ENCODE assay signal across 26 cellular contexts in the genomic region with DNA sequence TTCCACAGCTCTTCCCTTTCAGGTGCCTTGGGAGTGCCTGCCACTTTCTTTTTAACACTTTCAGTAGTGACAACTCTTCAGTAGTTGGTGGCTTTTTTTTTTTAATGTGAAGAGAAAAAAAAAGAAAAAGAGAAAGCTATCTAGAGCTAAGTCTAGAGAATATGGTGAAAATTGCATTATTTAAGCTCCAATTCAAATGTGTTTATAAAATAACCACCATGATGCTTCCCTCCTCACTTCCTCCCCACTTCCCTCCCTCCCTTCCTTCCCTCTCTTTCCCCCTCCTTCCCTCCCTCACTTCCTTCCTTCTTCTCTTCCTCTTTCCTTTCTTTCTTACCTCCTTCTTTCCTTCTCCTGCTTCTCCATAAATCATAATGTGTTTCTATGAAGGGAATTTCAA.
"Had no signal": no experiment of that assay in that cellular context is flagged by ENCODE, and none has a peak within 500 bp of the region (broad histone marks: within the 10 kb centered on the region; RNA-seq: fewer than 3 reads in every experiment).

No MANE protein-coding gene starts in this region.

- H3K4me1 ChIP-seq: colonic mucosa, esophagus squamous epithelium, gastrocnemius medialis, heart right ventricle, left lung, lower lobe of right lung had no signal

- DNase-seq: colonic mucosa; cortex of kidney; effector CD8-positive, alpha-beta T cell; effector memory CD8-positive, alpha-beta T cell; endodermal cell; erythroblast; esophagus squamous epithelium; foreskin fibroblast; foreskin melanocyte; gastrocnemius medialis; glutamatergic neuron; head of caudate nucleus; heart right ventricle; hippocampal formation; left cardiac atrium; left lung; left ventricle myocardium superior; lower lobe of right lung; mesenchymal stem cell; mucosa of descending colon had no signal

- H3K36me3 Mint-ChIP-seq: mesothelial cell of epicardium had no signal

- H3K27ac ChIP-seq: colonic mucosa, epithelial cell of prostate, esophagus squamous epithelium, gastrocnemius medialis, heart right ventricle, left lung, lower lobe of right lung had no signal

- H3K36me3 ChIP-seq: colonic mucosa, esophagus squamous epithelium, gastrocnemius medialis, heart right ventricle, left lung, lower lobe of right lung had no signal

- H3K4me3 Mint-ChIP-seq: dendritic cell treated with granulocyte-macrophage colony-stimulating factor and Interleukin-4, amounts not matched to agents 40 ng/mL and 50 ng/mL, for 4 days; effector memory CD8-positive, alpha-beta T cell; endodermal cell; mesothelial cell of epicardium had no signal

- H3K27me3 Mint-ChIP-seq: dendritic cell treated with granulocyte-macrophage colony-stimulating factor and Interleukin-4, amounts not matched to agents 40 ng/mL and 50 ng/mL, for 4 days; effector memory CD8-positive, alpha-beta T cell had no signal

- ATAC-seq: effector memory CD8-positive, alpha-beta T cell; esophagus mucosa; gastrocnemius medialis; heart right ventricle; left cardiac atrium; left lung; left ventricle myocardium superior; lower lobe of right lung; mucosa of descending colon had no signal

- FAIRE-seq: endometrium, keratinocyte had no signal

- H3K4me3 ChIP-seq: colonic mucosa, esophagus squamous epithelium, gastrocnemius medialis, heart right ventricle, left lung, lower lobe of right lung, mucosa of descending colon had no signal

- H3K4me1 Mint-ChIP-seq: endodermal cell had no signal

- H3K9me3 Mint-ChIP-seq: dendritic cell treated with granulocyte-macrophage colony-stimulating factor and Interleukin-4, amounts not matched to agents 40 ng/mL and 50 ng/mL, for 4 days had no signal

- H3K27me3 ChIP-seq: colonic mucosa, esophagus squamous epithelium, gastrocnemius medialis, heart right ventricle, left lung had no signal

- H3K9me3 ChIP-seq: colonic mucosa, esophagus squamous epithelium, gastrocnemius medialis, left lung, lower lobe of right lung, mucosa of descending colon had no signal

- H3K27ac Mint-ChIP-seq: dendritic cell treated with granulocyte-macrophage colony-stimulating factor and Interleukin-4, amounts not matched to agents 40 ng/mL and 50 ng/mL, for 4 days; effector memory CD8-positive, alpha-beta T cell; endodermal cell had no signal
